In the genomic region with DNA sequence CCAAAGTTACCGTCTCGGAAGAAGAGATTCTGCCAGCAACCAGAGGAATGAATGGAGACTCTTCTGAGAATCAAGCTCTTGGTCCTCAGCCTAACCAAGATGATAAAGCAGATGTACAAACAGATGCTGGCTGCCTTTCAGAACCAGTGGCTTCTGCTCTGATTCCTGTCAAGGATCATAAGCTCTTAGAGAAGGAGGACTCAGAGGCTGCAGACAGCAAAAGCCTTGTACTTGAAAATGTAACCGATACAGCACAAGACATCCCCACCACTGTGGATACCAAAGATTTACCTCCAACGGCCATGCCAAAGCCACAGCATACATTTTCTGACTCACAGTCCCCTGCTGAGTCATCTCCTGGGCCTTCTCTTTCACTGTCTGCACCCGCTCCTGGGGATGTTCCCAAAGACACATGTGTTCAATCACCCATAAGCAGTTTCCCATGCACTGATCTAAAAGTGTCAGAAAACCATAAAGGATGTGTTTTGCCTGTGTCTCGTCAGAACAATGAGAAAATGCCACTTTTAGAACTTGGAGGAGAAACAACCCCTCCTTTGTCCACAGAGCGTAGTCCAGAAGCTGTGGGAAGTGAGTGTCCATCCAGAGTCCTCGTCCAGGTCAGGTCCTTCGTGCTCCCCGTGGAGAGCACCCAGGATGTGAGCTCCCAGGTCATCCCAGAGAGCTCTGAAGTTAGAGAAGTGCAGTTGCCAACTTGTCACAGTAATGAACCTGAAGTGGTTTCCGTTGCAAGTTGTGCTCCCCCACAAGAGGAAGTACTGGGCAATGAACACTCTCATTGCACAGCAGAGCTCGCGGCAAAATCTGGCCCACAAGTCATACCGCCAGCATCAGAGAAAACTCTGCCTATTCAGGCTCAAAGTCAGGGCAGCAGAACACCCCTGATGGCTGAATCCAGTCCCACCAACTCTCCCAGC, we compare ENCODE assay signal across 8 cellular contexts.
DNase-seq lines count a peak whose midpoint lies in the region; ATAC-seq and TF ChIP-seq lines count a peak whose summit lies in the region.

No MANE protein-coding gene starts in this region.

- H4K8ac ChIP-seq in mesenchymal stem cell (ENCODE audit: low read length): peak overlapping the region; percentile 80

- peak overlapping the region; percentile 51 for H2BK5ac ChIP-seq in mesenchymal stem cell (ENCODE audit: low read depth, low read length, poor library complexity, severe bottlenecking)

- H3K9me3 ChIP-seq in mesenchymal stem cell (ENCODE audit: control insufficient read depth, low read length) (no peaks in the 10 kb centered on the region), thoracic aorta (no peaks in the 10 kb centered on the region)

- no peak overlapping the region for H3K23ac ChIP-seq in mesenchymal stem cell (ENCODE audit: low read length in 2 of 2)

- H3K36me3 ChIP-seq in mesenchymal stem cell (ENCODE audit: control insufficient read depth in 1 of 2, insufficient read depth in 2 of 2, low read depth in 1 of 2, low read length in 2 of 2): peaks cover 0 to 21% of the 10 kb centered on the region in 2 experiments
- no peaks in the 10 kb centered on the region for H3K36me3 ChIP-seq in thoracic aorta

- H2BK12ac ChIP-seq in mesenchymal stem cell (ENCODE audit: low read length in 2 of 2): peak overlapping the region in 1 of 2 experiments; percentile 57

- H3K27me3 ChIP-seq in mesenchymal stem cell (ENCODE audit: control insufficient read depth in 1 of 2, insufficient read depth in 1 of 2, low read length in 2 of 2) (no peaks in the 10 kb centered on the region), thoracic aorta (replicated peaks; ENCODE audit: insufficient read depth) (no peaks in the 10 kb centered on the region)

- H3K79me1 ChIP-seq in mesenchymal stem cell (replicated peaks; ENCODE audit: low read length, poor library complexity, severe bottlenecking): no peaks in the 10 kb centered on the region

- H3K27ac ChIP-seq in mesenchymal stem cell (ENCODE audit: low read length, poor library complexity, severe bottlenecking): peak overlapping the region; percentile 62
- H3K27ac ChIP-seq in thoracic aorta: no peak overlapping the region

- peak overlapping the region in 1 of 2 experiments; percentile 9 for H3K4ac ChIP-seq in mesenchymal stem cell (ENCODE audit: low read depth in 1 of 2, low read length in 2 of 2)

- H3K4me1 ChIP-seq in mesenchymal stem cell (ENCODE audit: control insufficient read depth, insufficient read depth, low read depth, low read length): peaks cover 8% of the 10 kb centered on the region
- no peaks in the 10 kb centered on the region for H3K4me1 ChIP-seq in thoracic aorta (ENCODE audit: control insufficient read depth in 1 of 2, low read depth in 2 of 2)

- H3K9ac ChIP-seq in mesenchymal stem cell (ENCODE audit: low read length): peak overlapping the region; percentile 74

- H2BK120ac ChIP-seq in mesenchymal stem cell (ENCODE audit: low read depth, low read length): peak overlapping the region; percentile 37

- DNase-seq in Ammon's horn (ENCODE audit: low spot score): peak; percentile 55
- peak; percentile 80 for DNase-seq in T-helper 22 cell (ENCODE audit: low read depth)
- DNase-seq in astrocyte of the hippocampus (ENCODE audit: low read depth, low spot score): peak; percentile 91
- DNase-seq in mesenchymal stem cell: peak; percentile 97
- no peak for DNase-seq in thoracic aorta (ENCODE audit: low spot score)
- DNase-seq in mesenteric fat pad (ENCODE audit: low spot score): no peak

- H2AFZ ChIP-seq in mesenchymal stem cell (ENCODE audit: low read depth, low read length): no peak overlapping the region

- peak overlapping the region; percentile 3 for H3K4me2 ChIP-seq in mesenchymal stem cell (ENCODE audit: low read length, poor library complexity, severe bottlenecking)

- H4K91ac ChIP-seq in mesenchymal stem cell (ENCODE audit: low read length): peak overlapping the region; percentile 75

- H2BK15ac ChIP-seq in mesenchymal stem cell (ENCODE audit: low read depth, poor library complexity, severe bottlenecking): peak overlapping the region; percentile 28

- peak; percentile 50 for ATAC-seq in GM19455 (IDR thresholded peaks at IDR 0.05; ENCODE audit: unreplicated experiment)
- peak; percentile 31 for ATAC-seq in HG03558 (IDR thresholded peaks at IDR 0.05; ENCODE audit: extremely low read depth, unreplicated experiment)
- peak; percentile 35 for ATAC-seq in thoracic aorta (ENCODE audit: insufficient number of reproducible peaks, low FRiP score, low read depth)

- 44% methylated on average over 14 of the region's 14 CpGs for WGBS in mesenchymal stem cell

- H2AK5ac ChIP-seq in mesenchymal stem cell (ENCODE audit: low read length, severe bottlenecking): no peak overlapping the region

- TF ChIP-seq CTCF in thoracic aorta (IDR thresholded peaks at IDR 0.05): no peak

- no peak overlapping the region for H3K14ac ChIP-seq in mesenchymal stem cell (ENCODE audit: low read length in 2 of 2)

- H3K18ac ChIP-seq in mesenchymal stem cell (ENCODE audit: low read depth in 1 of 2, low read length in 2 of 2): peak overlapping the region; percentile 58 to 79

- H3K4me3 ChIP-seq in mesenchymal stem cell (ENCODE audit: insufficient read depth in 1 of 2, low read depth in 1 of 2, low read length in 2 of 2) (peak overlapping the region in 1 of 2 experiments; percentile 64), thoracic aorta (no peak overlapping the region)

Comparison
In these comparisons a context has a peak if more than half of its experiments do, and no peak if none do; other contexts are left out.
1. DNase-seq: peak in Ammon's horn (single experiment), T-helper 22 cell (single experiment), astrocyte of the hippocampus (single experiment) and mesenchymal stem cell (single experiment); none in thoracic aorta (single experiment) and mesenteric fat pad (single experiment).
2. Peak in every context shown above with its lines, with median percentiles within 50 percentile points of each other: ATAC-seq.